ENCODE assay signal across 12 cellular contexts in genomic region chr9:124934290-124934689, GRCh38.
DNase-seq lines count a peak whose midpoint lies in the region; ATAC-seq lines count a peak whose summit lies in the region.
"Had no signal": no experiment of that assay in that cellular context is flagged by ENCODE, and none has a peak within 500 bp of the region (broad histone marks: within the 10 kb centered on the region; RNA-seq: fewer than 3 reads in every experiment).

No MANE protein-coding gene starts in this region.

- H3K4me1 ChIP-seq in BLaER1 = peaks cover 18% of the 10 kb centered on the region
- H3K4me1 ChIP-seq: breast epithelium, right lobe of liver had no signal

- H3K27me3 ChIP-seq in BLaER1 = no peaks in the 10 kb centered on the region
- H3K27me3 ChIP-seq: breast epithelium, right lobe of liver had no signal

- H3K4me2 ChIP-seq in BLaER1 = peak overlapping the region; percentile 7

- no peaks in the 10 kb centered on the region for H4K20me1 ChIP-seq in BLaER1

- H3K36me3 ChIP-seq in BLaER1 = peaks cover 55% of the 10 kb centered on the region

- no peak overlapping the region for H3K27ac ChIP-seq in BLaER1
- H3K27ac ChIP-seq: breast epithelium, right lobe of liver, SK-N-MC had no signal

- H3K9ac ChIP-seq in BLaER1 = no peak overlapping the region

- ATAC-seq in GM21529 (IDR thresholded peaks at IDR 0.05; ENCODE audit: unreplicated experiment) = peak; percentile 63
- no peak for ATAC-seq in GM21526 (IDR thresholded peaks at IDR 0.05; ENCODE audit: low FRiP score, unreplicated experiment)
- no peak for ATAC-seq in GM19035 (IDR thresholded peaks at IDR 0.05; ENCODE audit: unreplicated experiment)
- no peak for ATAC-seq in GM19328 (IDR thresholded peaks at IDR 0.05; ENCODE audit: unreplicated experiment)
- ATAC-seq: right lobe of liver had no signal

- DNase-seq in NOMO-1 treated with dmso at 0.1 percent for 144 hours (lab: John Stamatoyannopoulos, UW; ENCODE audit: unreplicated experiment) (peak; percentile 40), kidney glomerular epithelial cell (lab: John Stamatoyannopoulos, UW) (peak; percentile 2)
- no peak for DNase-seq in activated naive CD4-positive, alpha-beta T cell treated with Interleukin-2 at 50 U/mL for 16 hours
- DNase-seq: activated CD8-positive, alpha-beta memory T cell treated with anti-CD3 and anti-CD28 coated beads for 24 hours; right lobe of liver had no signal

- no peaks in the 10 kb centered on the region for H3K9me3 ChIP-seq in BLaER1
- H3K9me3 ChIP-seq: breast epithelium, right lobe of liver had no signal

- no peak overlapping the region for H3K4me3 ChIP-seq in BLaER1
- H3K4me3 ChIP-seq: breast epithelium, right lobe of liver, SK-N-MC had no signal
